8 cellular contexts compared by ENCODE assay signal in genomic region chr17:45150911-45151809, GRCh38. TPM values are rescaled to one million over a fixed set of nuclear protein-coding genes. Genes with fewer than 3 reads are reported as not detected.
A peak's percentile ranks its signal among the peaks of the same experiment; 100 is the strongest.
DNase-seq lines count a peak whose midpoint lies in the region; ATAC-seq and TF ChIP-seq lines count a peak whose summit lies in the region.

No MANE protein-coding gene starts in this region.

- H3K27ac Mint-ChIP-seq in naive thymus-derived CD4-positive, alpha-beta T cell = peak overlapping the region; percentile 70 to 100 (median 92)

- no peak overlapping the region for H3K27ac ChIP-seq in Karpas-422 (ENCODE audit: low read length)
- peak overlapping the region; percentile 62 for H3K27ac ChIP-seq in mammary epithelial cell (ENCODE audit: insufficient read depth, low read depth, low read length)
- H3K27ac ChIP-seq in naive thymus-derived CD4-positive, alpha-beta T cell (ENCODE audit: low read depth, low read length) = peak overlapping the region; percentile 84

- CTCF ChIA-PET in BJ (lab: Yijun Ruan, JAX) = interaction anchor here (0.9 to 8.4 kb wide), 10 partner anchors 10 to 161 kb away, joined by 3 to 210 read pairs (median 14); partner anchors contain the start of genes ACBD4, HEXIM2 and PLCD3
- CTCF ChIA-PET in mammary epithelial cell (lab: Charles Lee; ENCODE audit: low non-redundant PET) = interaction anchor here (0.6 to 2.0 kb wide), 6 partner anchors 10 to 47 kb away, joined by 3 to 28 read pairs (median 10); partner anchors contain the start of gene ACBD4
- CTCF ChIA-PET in naive thymus-derived CD4-positive, alpha-beta T cell (lab: Charles Lee) = interaction anchor here (0.5 to 6.3 kb wide), 19 partner anchors 8 to 1036 kb away, joined by 3 to 114 read pairs (median 4); partner anchors contain the start of genes ACBD4 and HEXIM2

- H3K9me3 Mint-ChIP-seq in naive thymus-derived CD4-positive, alpha-beta T cell = peaks cover 0 to 13% (median 0%) of the 10 kb centered on the region in 11 donors

- H4K20me1 ChIP-seq in Karpas-422 (ENCODE audit: insufficient read depth, low read depth, low read length) = peaks cover 28% of the 10 kb centered on the region; the same call in 1 of the 2 replicates
- peaks cover 2% of the 10 kb centered on the region for H4K20me1 ChIP-seq in mammary epithelial cell (ENCODE audit: insufficient read depth, low read length)

- BruUV-seq in mammary epithelial cell (replicated peaks; lab: Mats Ljungman, UMichigan) = no TSS peak

- peaks cover 0 to 15% (median 0%) of the 10 kb centered on the region in 5 donors for H3K36me3 Mint-ChIP-seq in naive thymus-derived CD4-positive, alpha-beta T cell

- no peak for ATAC-seq in naive thymus-derived CD4-positive, alpha-beta T cell
- ATAC-seq in GM21619 (IDR thresholded peaks at IDR 0.05; ENCODE audit: unreplicated experiment) (no peak), GM18511 (IDR thresholded peaks at IDR 0.05; ENCODE audit: unreplicated experiment) (no peak)

- H3K4me1 ChIP-seq in Karpas-422 (ENCODE audit: low read length) (peaks cover 42% of the 10 kb centered on the region), mammary epithelial cell (ENCODE audit: insufficient read depth, low read length) (peaks cover 20% of the 10 kb centered on the region)
- H3K4me1 ChIP-seq in naive thymus-derived CD4-positive, alpha-beta T cell (ENCODE audit: control insufficient read depth in 2 of 2, insufficient read depth in 2 of 2, low read length in 2 of 2) = peaks cover 21 to 23% of the 10 kb centered on the region in 2 donors

- no peaks in the 10 kb centered on the region; the same call in 1 of the 2 replicates for H3K36me3 ChIP-seq in BJ (ENCODE audit: control insufficient read depth, insufficient read depth, low read length)
- H3K36me3 ChIP-seq in Karpas-422 (ENCODE audit: insufficient read depth, low read length) = no peaks in the 10 kb centered on the region
- H3K36me3 ChIP-seq in mammary epithelial cell (ENCODE audit: insufficient read depth, low read length) = no peaks in the 10 kb centered on the region
- H3K36me3 ChIP-seq in naive thymus-derived CD4-positive, alpha-beta T cell (ENCODE audit: control insufficient read depth in 2 of 3, insufficient read depth in 3 of 3, low read length in 3 of 3) = peaks cover 0 to 6% (median 0%) of the 10 kb centered on the region in 3 experiments

- in situ Hi-C loops in mammary epithelial cell (cut with MboI; ENCODE audit: low sequenced_read_pairs in 2 of 2) = no loop called here

- POLR2A ChIA-PET in BJ (lab: Charles Lee) = interaction anchor here (0.7 to 5.2 kb wide), 4 partner anchors 10 to 85 kb away, joined by 3 to 66 read pairs (median 4); partner anchors contain the start of gene HEXIM2
- POLR2A ChIA-PET in naive thymus-derived CD4-positive, alpha-beta T cell (lab: Charles Lee) = interaction anchor here (0.6 to 10.7 kb wide), 14 partner anchors 9 to 241 kb away, joined by 3 to 516 read pairs (median 4); partner anchors contain the start of genes ACBD4, FMNL1, HEXIM2 and PLCD3

- no peaks in the 10 kb centered on the region for H3K9me2 ChIP-seq in Karpas-422 (replicated peaks; ENCODE audit: insufficient read depth, low read length)

- intact Hi-C loops in mammary epithelial cell (cut with micrococcal nuclease) = no loop called here
- intact Hi-C loops in naive thymus-derived CD4-positive, alpha-beta T cell (cut with micrococcal nuclease) = no loop called here

- H3K4me2 ChIP-seq in Karpas-422 (ENCODE audit: low read depth, low read length, poor library complexity, severe bottlenecking) (peak overlapping the region; percentile 92), mammary epithelial cell (ENCODE audit: insufficient read depth, low read depth, low read length) (peak overlapping the region; percentile 96)

- H3K9ac ChIP-seq in Karpas-422 (ENCODE audit: low read length) (no peak overlapping the region), mammary epithelial cell (ENCODE audit: insufficient read depth, low read length) (peak overlapping the region; percentile 88)

- H3K4me3 ChIP-seq in BJ (ENCODE audit: low read depth, low read length) = peak overlapping the region; percentile 91
- H3K4me3 ChIP-seq in Karpas-422 (ENCODE audit: low read length) = no peak overlapping the region
- peak overlapping the region; percentile 70 to 98 (median 79) for H3K4me3 ChIP-seq in mammary epithelial cell (replicated peaks in 1 of 3; ENCODE audit: insufficient read depth in 1 of 3, low read depth in 2 of 3, low read length in 3 of 3)
- H3K4me3 ChIP-seq in naive thymus-derived CD4-positive, alpha-beta T cell (ENCODE audit: low read length) = no peak overlapping the region

- H3K9me3 ChIP-seq in Karpas-422 (ENCODE audit: low read length) = no peaks in the 10 kb centered on the region
- H3K9me3 ChIP-seq in mammary epithelial cell (replicated peaks; ENCODE audit: insufficient read depth, low read length) = no peaks in the 10 kb centered on the region
- H3K9me3 ChIP-seq in naive thymus-derived CD4-positive, alpha-beta T cell (ENCODE audit: control insufficient read depth in 2 of 3, low read length in 3 of 3) = no peaks in the 10 kb centered on the region

- dilution Hi-C loops in mammary epithelial cell (cut with HindIII; ENCODE audit: low sequenced_read_pairs) = loop anchor here (5.0 to 10.0 kb wide), 2 partner anchors 66 to 244 kb away; no protein-coding TSS in a partner anchor

- peaks cover 0 to 7% (median 0%) of the 10 kb centered on the region in 5 donors for H3K27me3 Mint-ChIP-seq in naive thymus-derived CD4-positive, alpha-beta T cell

- H3K79me2 ChIP-seq in Karpas-422 (ENCODE audit: low read length) (no peaks in the 10 kb centered on the region), mammary epithelial cell (ENCODE audit: insufficient read depth, low read length) (peaks cover 43% of the 10 kb centered on the region)

- H3K4me1 Mint-ChIP-seq in naive thymus-derived CD4-positive, alpha-beta T cell = peaks cover 18 to 60% (median 52%) of the 10 kb centered on the region in 7 donors

- no peak for TF ChIP-seq CTCF in BJ (IDR thresholded peaks at IDR 0.05; ENCODE audit: insufficient read depth, low read depth, low read length)
- TF ChIP-seq CTCF in mammary epithelial cell (conservative IDR thresholded peaks at IDR 0.05 in 1 of 2, IDR thresholded peaks at IDR 0.05 in 1 of 2; ENCODE audit: extremely low read depth in 1 of 2, insufficient read depth in 1 of 2, low read depth in 1 of 2, low read length in 2 of 2) = no peak

- H3K27me3 ChIP-seq in BJ (ENCODE audit: control insufficient read depth, insufficient read depth, low read length) = no peaks in the 10 kb centered on the region
- H3K27me3 ChIP-seq in Karpas-422 (ENCODE audit: low read length) = no peaks in the 10 kb centered on the region
- H3K27me3 ChIP-seq in mammary epithelial cell (ENCODE audit: insufficient read depth, low read length) = no peaks in the 10 kb centered on the region
- H3K27me3 ChIP-seq in naive thymus-derived CD4-positive, alpha-beta T cell (ENCODE audit: control insufficient read depth in 2 of 2, insufficient read depth in 2 of 2, low read length in 2 of 2) = no peaks in the 10 kb centered on the region

- H3K4me3 Mint-ChIP-seq in naive thymus-derived CD4-positive, alpha-beta T cell = peak overlapping the region; percentile 36 to 100 (median 91)

- no peak for DNase-seq in BJ (ENCODE audit: low read depth)
- DNase-seq in Karpas-422 = peak; percentile 44
- no peak for DNase-seq in mammary epithelial cell
- DNase-seq in naive thymus-derived CD4-positive, alpha-beta T cell = no peak
- no peak for DNase-seq in iPS-NIHi11 (ENCODE audit: low spot score)
- no peak for DNase-seq in SHP77 treated with DMSO at 0.1 percent for 48 hours (lab: John Stamatoyannopoulos, UW)

- 3% methylated on average over 8 of the region's 8 CpGs for WGBS in mammary epithelial cell (ENCODE audit: low coverage, missing lambda C conversion rate)

- H2AFZ ChIP-seq in Karpas-422 (ENCODE audit: low read length) (no peak overlapping the region), mammary epithelial cell (ENCODE audit: low read depth, low read length) (no peak overlapping the region)

RNA-seq across cellular contexts. Expression of gene HEXIM1, which starts 2.9 kb away (rescaled TPM):
- polyA plus RNA-seq in BJ (2011; rRNA removed) = 16.0 and 16.7 TPM in 2 replicates
- polyA minus RNA-seq in BJ (2011; rRNA and poly(A)+ RNA removed) = 10.3 and 11.2 TPM in 2 replicates
- total RNA-seq in Karpas-422 (2014; rRNA removed; shearing (Covaris generic); ENCODE audit: low replicate concordance) = 3.5 and 3.7 TPM in 2 replicates
- total RNA-seq in mammary epithelial cell = 10 to 100 TPM; 20.5 to 35.2 TPM
- polyA plus RNA-seq in mammary epithelial cell = 16.7 TPM
- polyA minus RNA-seq in mammary epithelial cell = 12.4 TPM
- 10 to 100 TPM; 28.5 to 41.3 (median 37.6) TPM for total RNA-seq in naive thymus-derived CD4-positive, alpha-beta T cell
- polyA plus RNA-seq in naive thymus-derived CD4-positive, alpha-beta T cell = 1 to 10 TPM; 5.1 to 6.1 TPM

RNA-seq across cellular contexts. Expression of gene HEXIM2, which starts 10.5 kb away (rescaled TPM):
- polyA plus RNA-seq in BJ (2011; rRNA removed) (3.9 and 6.3 TPM in 2 replicates), mammary epithelial cell (4.0 TPM)
- 1.8 and 2.3 TPM in 2 replicates for polyA minus RNA-seq in BJ (2011; rRNA and poly(A)+ RNA removed)
- 1.4 and 14.3 TPM in 2 replicates for total RNA-seq in Karpas-422 (2014; rRNA removed; shearing (Covaris generic); ENCODE audit: low replicate concordance)
- total RNA-seq in mammary epithelial cell = 1 to 10 TPM; 2.8 to 7.7 TPM
- not detected for polyA minus RNA-seq in mammary epithelial cell
- 1 to 10 TPM; 2.2 to 8.2 (median 3.4) TPM for total RNA-seq in naive thymus-derived CD4-positive, alpha-beta T cell
- 1 to 10 TPM; 2.4 to 3.2 TPM for polyA plus RNA-seq in naive thymus-derived CD4-positive, alpha-beta T cell

RNA-seq across cellular contexts. Expression of gene ACBD4, which starts 15.7 kb away (rescaled TPM):
- polyA plus RNA-seq in BJ (2011; rRNA removed) (5.4 and 7.3 TPM in 2 replicates), mammary epithelial cell (3.1 TPM)
- 3.0 and 4.2 TPM in 2 replicates for polyA minus RNA-seq in BJ (2011; rRNA and poly(A)+ RNA removed)
- total RNA-seq in Karpas-422 (2014; rRNA removed; shearing (Covaris generic); ENCODE audit: low replicate concordance) = 11.4 and 13.4 TPM in 2 replicates
- 1 to 10 TPM; 6.5 to 8.1 TPM for total RNA-seq in mammary epithelial cell
- polyA minus RNA-seq in mammary epithelial cell = 3.4 TPM
- 10 to 100 TPM; 17.9 to 59.5 (median 31.3) TPM for total RNA-seq in naive thymus-derived CD4-positive, alpha-beta T cell
- 10 to 100 TPM; 12.3 to 13.9 TPM for polyA plus RNA-seq in naive thymus-derived CD4-positive, alpha-beta T cell

RNA-seq across cellular contexts. Expression of gene PLCD3, which starts 18.8 kb away (rescaled TPM):
- polyA plus RNA-seq in BJ (2011; rRNA removed) = 47.5 and 81.6 TPM in 2 replicates
- polyA minus RNA-seq in BJ (2011; rRNA and poly(A)+ RNA removed) = 71.6 and 94.8 TPM in 2 replicates
- total RNA-seq in Karpas-422 (2014; rRNA removed; shearing (Covaris generic); ENCODE audit: low replicate concordance) = 0.45 TPM in 1 of 2 replicates, not detected in the other
- total RNA-seq in mammary epithelial cell = 100 to 1,000 TPM in 1 of 2 donors, 10 to 100 TPM in 1; 79.4 to 185 TPM
- polyA plus RNA-seq in mammary epithelial cell = 171 TPM
- 166 TPM for polyA minus RNA-seq in mammary epithelial cell
- total RNA-seq in naive thymus-derived CD4-positive, alpha-beta T cell = 1 to 10 TPM; 2.0 to 5.1 (median 3.2) TPM
- polyA plus RNA-seq in naive thymus-derived CD4-positive, alpha-beta T cell = under 1 TPM in 1 of 2 donors, not detected in 1; 0.21 TPM

Comparison
In these comparisons a context has a peak if more than half of its experiments do, and no peak if none do; other contexts are left out.
1. H3K4me3 ChIP-seq: peak in BJ (single experiment) and mammary epithelial cell (3 of 3); none in Karpas-422 (single experiment) and naive thymus-derived CD4-positive, alpha-beta T cell (single experiment).